16 cellular contexts compared by ENCODE assay signal in the genomic region with DNA sequence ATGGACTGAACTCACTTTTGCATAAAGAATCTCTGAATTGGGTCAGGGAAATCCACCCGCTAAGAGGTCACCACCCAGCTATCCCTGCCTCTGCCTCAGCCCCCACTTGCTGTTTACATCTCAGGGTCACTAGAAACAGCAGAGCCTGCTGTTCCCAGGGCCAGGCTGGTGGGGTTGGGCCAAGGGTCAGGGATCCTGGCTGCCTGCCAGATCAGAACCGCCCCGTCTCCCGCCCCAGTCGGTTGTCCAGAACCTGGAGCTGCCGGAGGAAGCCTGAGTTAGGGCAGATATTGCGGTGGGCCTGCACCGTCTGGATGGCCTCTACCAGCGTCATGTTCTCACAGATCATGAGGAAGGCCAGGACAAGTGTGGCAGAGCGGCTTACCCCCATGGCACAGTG. TPM values are rescaled to one million over a fixed set of nuclear protein-coding genes. Genes with fewer than 3 reads are reported as not detected.
A peak's percentile ranks its signal among the peaks of the same experiment; 100 is the strongest.
DNase-seq lines count a peak whose midpoint lies in the region; ATAC-seq and TF ChIP-seq lines count a peak whose summit lies in the region.
"Had no signal": no experiment of that assay in that cellular context is flagged by ENCODE, and none has a peak within 500 bp of the region (broad histone marks: within the 10 kb centered on the region; RNA-seq: fewer than 3 reads in every experiment).

No MANE protein-coding gene starts in this region.

- H3K27me3 ChIP-seq in liver (ENCODE audit: control insufficient read depth in 4 of 4, insufficient read depth in 4 of 4, low read length in 3 of 4): peaks cover 0 to 3% (median 0%) of the 10 kb centered on the region in 4 donors
- H3K27me3 ChIP-seq in trophoblast cell (ENCODE audit: insufficient read depth, low read length): no peaks in the 10 kb centered on the region
- H3K27me3 ChIP-seq: BE2C had no signal

- no peak overlapping the region for H3K23ac ChIP-seq in trophoblast cell (ENCODE audit: low read length)

- no peak overlapping the region for H4K91ac ChIP-seq in trophoblast cell (ENCODE audit: low read depth, low read length)

- H3K36me3 ChIP-seq in liver (ENCODE audit: control insufficient read depth in 4 of 4, insufficient read depth in 3 of 4, low read depth in 1 of 4, low read length in 3 of 4) (no peaks in the 10 kb centered on the region), trophoblast cell (ENCODE audit: control insufficient read depth in 1 of 2, insufficient read depth in 2 of 2, low read length in 2 of 2) (no peaks in the 10 kb centered on the region)
- H3K36me3 ChIP-seq: BE2C had no signal

- no peaks in the 10 kb centered on the region for H3K4me1 ChIP-seq in liver (ENCODE audit: control insufficient read depth in 4 of 4, insufficient read depth in 4 of 4, low read length in 3 of 4)
- H3K4me1 ChIP-seq in trophoblast cell (ENCODE audit: control insufficient read depth in 1 of 2, insufficient read depth in 2 of 2, low read length in 2 of 2): no peaks in the 10 kb centered on the region
- H3K4me1 ChIP-seq: BE2C had no signal

- ATAC-seq in WTC11: no peak
- ATAC-seq: GM23338 had no signal

- no peaks in the 10 kb centered on the region for H3K9me3 Mint-ChIP-seq in WTC11
- H3K9me3 Mint-ChIP-seq: CD14-positive monocyte; CD4-positive, alpha-beta memory T cell; GM23338; IgD-negative memory B cell had no signal

- no peak overlapping the region for H2BK120ac ChIP-seq in trophoblast cell (ENCODE audit: insufficient read depth, low read length, poor library complexity)

- H2BK12ac ChIP-seq in trophoblast cell (ENCODE audit: low read length): no peak overlapping the region

- H4K8ac ChIP-seq in trophoblast cell (ENCODE audit: low read depth, low read length): no peak overlapping the region

- POLR2A ChIA-PET in WTC11 (lab: Charles Lee): no interaction called here

- H3K14ac ChIP-seq in trophoblast cell (ENCODE audit: low read length): no peak overlapping the region

- H3K9ac ChIP-seq in liver (ENCODE audit: low read depth in 1 of 2, low read length in 2 of 2): no peak overlapping the region
- no peak overlapping the region for H3K9ac ChIP-seq in trophoblast cell (ENCODE audit: low read length)

- no peak overlapping the region for H3K27ac Mint-ChIP-seq in WTC11
- H3K27ac Mint-ChIP-seq: CD14-positive monocyte, GM23338, IgD-negative memory B cell had no signal

- H4K12ac ChIP-seq in trophoblast cell (ENCODE audit: low read depth, low read length): no peak overlapping the region

- TF ChIP-seq CTCF in WTC11 (IDR thresholded peaks at IDR 0.05) (no peak), liver (IDR thresholded peaks at IDR 0.05; ENCODE audit: low read depth, low read length, missing input control) (no peak)

- H2AFZ ChIP-seq in trophoblast cell (ENCODE audit: insufficient read depth, low read length, poor library complexity): no peak overlapping the region
- H2AFZ ChIP-seq: GM23338 had no signal

- H3K9me3 ChIP-seq in liver (ENCODE audit: control insufficient read depth in 4 of 4, low read length in 3 of 4): no peaks in the 10 kb centered on the region
- no peaks in the 10 kb centered on the region for H3K9me3 ChIP-seq in trophoblast cell (ENCODE audit: insufficient read depth, low read depth, low read length)
- H3K9me3 ChIP-seq: BE2C had no signal

- no peak overlapping the region for H3K4me3 ChIP-seq in liver (ENCODE audit: low read depth in 1 of 3, low read length in 3 of 3)
- H3K4me3 ChIP-seq in trophoblast cell (ENCODE audit: low read depth, low read length): peak overlapping the region; percentile 12
- H3K4me3 ChIP-seq: GM23338 had no signal

- no peaks in the 10 kb centered on the region for H3K79me2 ChIP-seq in trophoblast cell (ENCODE audit: control insufficient read depth, insufficient read depth, low read length, poor library complexity)

- H3K4me2 ChIP-seq in trophoblast cell (ENCODE audit: low read length): no peak overlapping the region
- H3K4me2 ChIP-seq: GM23338 had no signal

- H3K27ac ChIP-seq in liver (ENCODE audit: low read depth in 1 of 2, low read length in 2 of 2) (no peak overlapping the region), trophoblast cell (ENCODE audit: low read depth, low read length) (no peak overlapping the region)
- H3K27ac ChIP-seq: HL-60 had no signal

- TF ChIP-seq RAD21 in liver (IDR thresholded peaks at IDR 0.05): no peak

- no peak overlapping the region for H2BK5ac ChIP-seq in trophoblast cell (ENCODE audit: low read depth, low read length, poor library complexity)

- H2AK5ac ChIP-seq in trophoblast cell (ENCODE audit: low read length): no peak overlapping the region

- CTCF ChIA-PET in WTC11 (lab: Charles Lee): interaction anchor here (0.8 to 2.2 kb wide), 3 partner anchors 71 to 141 kb away, joined by 4 to 6 read pairs (median 4); a partner anchor contains a TSS

- 72% methylated on average over 10 of the region's 10 CpGs for WGBS in liver
- no CpG with 5 or more reads among the region's 10 CpGs for WGBS in trophoblast cell (ENCODE audit: extremely low coverage, insufficient coverage, insufficient read length)

- no peak overlapping the region for H3K4me3 Mint-ChIP-seq in WTC11
- H3K4me3 Mint-ChIP-seq: CD14-positive monocyte; CD4-positive, alpha-beta memory T cell; GM23338; IgD-negative memory B cell had no signal

- no peaks in the 10 kb centered on the region for H3K79me1 ChIP-seq in trophoblast cell (ENCODE audit: low read length)

- no peak overlapping the region for H3K4ac ChIP-seq in trophoblast cell (ENCODE audit: low read depth, low read length)

- no peak for DNase-seq in WTC11 (ENCODE audit: low spot score)
- no peak for DNase-seq in trophoblast cell
- DNase-seq in NCI-H82 (lab: John Stamatoyannopoulos, UW): no peak
- no peak for DNase-seq in NCI-H2227 (lab: John Stamatoyannopoulos, UW; ENCODE audit: unreplicated experiment)
- no peak for DNase-seq in activated effector memory CD4-positive, alpha-beta T cell treated with anti-CD3 and anti-CD28 coated beads, Interleukin-2, amount 50 U/mL, for 16 hours
- DNase-seq: ACHN; BE2C; CD4-positive, alpha-beta memory T cell; DMS79 treated with DMSO at 0.1 percent for 48 hours; GF-D8; HCEC 1CT had no signal

- H3K18ac ChIP-seq in trophoblast cell (ENCODE audit: low read length): no peak overlapping the region

- H3K4me1 Mint-ChIP-seq in WTC11: no peaks in the 10 kb centered on the region
- H3K4me1 Mint-ChIP-seq: CD14-positive monocyte had no signal

- H3K36me3 Mint-ChIP-seq in WTC11: no peaks in the 10 kb centered on the region
- H3K36me3 Mint-ChIP-seq: CD14-positive monocyte; CD4-positive, alpha-beta memory T cell; IgD-negative memory B cell had no signal

- no peaks in the 10 kb centered on the region for H3K27me3 Mint-ChIP-seq in WTC11 (ENCODE audit: low read depth)
- H3K27me3 Mint-ChIP-seq: CD4-positive, alpha-beta memory T cell; IgD-negative memory B cell had no signal

TF ChIP-seq in WTC11, 78 proteins besides CTCF, POLR2A, EP300 and RAD21:
- TF ChIP-seq GABPB1 (CRISPR knock-in tag; IDR thresholded peaks at IDR 0.05): 0 out of 2 replicates have a peak, but pooled peaks have one; percentile 15
- no peak for TF ChIP-seq CREB1 (CRISPR knock-in tag; IDR thresholded peaks at IDR 0.05)
- no peak for TF ChIP-seq CBFB (CRISPR knock-in tag; IDR thresholded peaks at IDR 0.05; ENCODE audit: low read depth)
TF ChIP-seq in WTC11: peak in this region for 1.

TF ChIP-seq in liver, 16 proteins besides CTCF, POLR2A, EP300 and RAD21:
- TF ChIP-seq FOXA2 (IDR thresholded peaks at IDR 0.05) (no peak), JUND (IDR thresholded peaks at IDR 0.05) (no peak), NR2F2 (IDR thresholded peaks at IDR 0.05) (peak; percentile 82), RXRA (IDR thresholded peaks at IDR 0.05) (peak in 1 of 2 donors; percentile 57)

RNA-seq across cellular contexts. Expression of a gene that starts 17.0 kb away (rescaled TPM):
- total RNA-seq in WTC11 (2021) (20.9 to 23.0 TPM (median 21.7 TPM) in 3 replicates), liver (10 to 100 TPM in 1 of 2 donors, 1 to 10 TPM in 1; 5.2 to 10.3 TPM)
- 1 to 10 TPM; 2.8 to 2.9 TPM for polyA plus RNA-seq in liver
- 26.6 and 28.8 TPM in 2 replicates for polyA plus RNA-seq in trophoblast cell (2013)
